In the genomic region with DNA sequence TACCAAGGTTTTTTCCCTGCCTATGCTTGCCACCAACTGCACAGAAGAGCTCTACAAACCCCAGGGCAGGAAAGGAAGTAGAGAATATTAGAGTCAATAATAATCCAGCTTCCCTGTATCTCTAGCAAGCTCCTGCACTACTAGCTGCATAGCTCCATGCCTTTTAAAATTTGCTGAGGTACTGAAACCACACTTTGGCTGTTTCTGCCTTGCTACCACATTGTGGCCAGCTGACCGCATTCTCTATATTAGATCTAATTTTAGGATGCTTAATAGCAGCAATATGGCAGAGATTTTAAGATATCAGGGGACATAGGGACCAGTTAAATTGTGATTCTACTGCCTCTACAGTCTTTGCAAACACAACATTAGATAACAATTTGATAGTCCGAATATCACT, we compare ENCODE assay signal across 1 cellular context.
TF ChIP-seq lines count a peak whose summit lies in the region.

No MANE protein-coding gene starts in this region.

TF ChIP-seq in SK-N-SH, 30 proteins besides CTCF, POLR2A, EP300 and RAD21 (continued from another document):
- TF ChIP-seq POLR2AphosphoS5 (IDR thresholded peaks at IDR 0.05; ENCODE audit: low read depth, low read length) = no peak
- TF ChIP-seq JUND (IDR thresholded peaks at IDR 0.05) = no peak
- TF ChIP-seq, protein P1, sequence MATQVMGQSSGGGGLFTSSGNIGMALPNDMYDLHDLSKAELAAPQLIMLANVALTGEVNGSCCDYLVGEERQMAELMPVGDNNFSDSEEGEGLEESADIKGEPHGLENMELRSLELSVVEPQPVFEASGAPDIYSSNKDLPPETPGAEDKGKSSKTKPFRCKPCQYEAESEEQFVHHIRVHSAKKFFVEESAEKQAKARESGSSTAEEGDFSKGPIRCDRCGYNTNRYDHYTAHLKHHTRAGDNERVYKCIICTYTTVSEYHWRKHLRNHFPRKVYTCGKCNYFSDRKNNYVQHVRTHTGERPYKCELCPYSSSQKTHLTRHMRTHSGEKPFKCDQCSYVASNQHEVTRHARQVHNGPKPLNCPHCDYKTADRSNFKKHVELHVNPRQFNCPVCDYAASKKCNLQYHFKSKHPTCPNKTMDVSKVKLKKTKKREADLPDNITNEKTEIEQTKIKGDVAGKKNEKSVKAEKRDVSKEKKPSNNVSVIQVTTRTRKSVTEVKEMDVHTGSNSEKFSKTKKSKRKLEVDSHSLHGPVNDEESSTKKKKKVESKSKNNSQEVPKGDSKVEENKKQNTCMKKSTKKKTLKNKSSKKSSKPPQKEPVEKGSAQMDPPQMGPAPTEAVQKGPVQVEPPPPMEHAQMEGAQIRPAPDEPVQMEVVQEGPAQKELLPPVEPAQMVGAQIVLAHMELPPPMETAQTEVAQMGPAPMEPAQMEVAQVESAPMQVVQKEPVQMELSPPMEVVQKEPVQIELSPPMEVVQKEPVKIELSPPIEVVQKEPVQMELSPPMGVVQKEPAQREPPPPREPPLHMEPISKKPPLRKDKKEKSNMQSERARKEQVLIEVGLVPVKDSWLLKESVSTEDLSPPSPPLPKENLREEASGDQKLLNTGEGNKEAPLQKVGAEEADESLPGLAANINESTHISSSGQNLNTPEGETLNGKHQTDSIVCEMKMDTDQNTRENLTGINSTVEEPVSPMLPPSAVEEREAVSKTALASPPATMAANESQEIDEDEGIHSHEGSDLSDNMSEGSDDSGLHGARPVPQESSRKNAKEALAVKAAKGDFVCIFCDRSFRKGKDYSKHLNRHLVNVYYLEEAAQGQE (IDR thresholded peaks at IDR 0.05; ENCODE audit: low read depth, low read length) = no peak
- TF ChIP-seq RXRA (IDR thresholded peaks at IDR 0.05; ENCODE audit: borderline replicate concordance, low read depth) = no peak
- TF ChIP-seq, protein P2, sequence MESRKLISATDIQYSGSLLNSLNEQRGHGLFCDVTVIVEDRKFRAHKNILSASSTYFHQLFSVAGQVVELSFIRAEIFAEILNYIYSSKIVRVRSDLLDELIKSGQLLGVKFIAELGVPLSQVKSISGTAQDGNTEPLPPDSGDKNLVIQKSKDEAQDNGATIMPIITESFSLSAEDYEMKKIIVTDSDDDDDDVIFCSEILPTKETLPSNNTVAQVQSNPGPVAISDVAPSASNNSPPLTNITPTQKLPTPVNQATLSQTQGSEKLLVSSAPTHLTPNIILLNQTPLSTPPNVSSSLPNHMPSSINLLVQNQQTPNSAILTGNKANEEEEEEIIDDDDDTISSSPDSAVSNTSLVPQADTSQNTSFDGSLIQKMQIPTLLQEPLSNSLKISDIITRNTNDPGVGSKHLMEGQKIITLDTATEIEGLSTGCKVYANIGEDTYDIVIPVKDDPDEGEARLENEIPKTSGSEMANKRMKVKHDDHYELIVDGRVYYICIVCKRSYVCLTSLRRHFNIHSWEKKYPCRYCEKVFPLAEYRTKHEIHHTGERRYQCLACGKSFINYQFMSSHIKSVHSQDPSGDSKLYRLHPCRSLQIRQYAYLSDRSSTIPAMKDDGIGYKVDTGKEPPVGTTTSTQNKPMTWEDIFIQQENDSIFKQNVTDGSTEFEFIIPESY (IDR thresholded peaks at IDR 0.05; ENCODE audit: borderline replicate concordance, low read depth) = no peak
- TF ChIP-seq FOSL2 (IDR thresholded peaks at IDR 0.05; ENCODE audit: borderline replicate concordance, low read depth) = no peak
- TF ChIP-seq, protein P3, sequence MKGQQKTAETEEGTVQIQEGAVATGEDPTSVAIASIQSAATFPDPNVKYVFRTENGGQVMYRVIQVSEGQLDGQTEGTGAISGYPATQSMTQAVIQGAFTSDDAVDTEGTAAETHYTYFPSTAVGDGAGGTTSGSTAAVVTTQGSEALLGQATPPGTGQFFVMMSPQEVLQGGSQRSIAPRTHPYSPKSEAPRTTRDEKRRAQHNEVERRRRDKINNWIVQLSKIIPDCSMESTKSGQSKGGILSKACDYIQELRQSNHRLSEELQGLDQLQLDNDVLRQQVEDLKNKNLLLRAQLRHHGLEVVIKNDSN (IDR thresholded peaks at IDR 0.05; ENCODE audit: borderline replicate concordance, low read depth) = no peak
- no peak for TF ChIP-seq FOXM1 (IDR thresholded peaks at IDR 0.05; ENCODE audit: low read depth)
